In the genomic region with DNA sequence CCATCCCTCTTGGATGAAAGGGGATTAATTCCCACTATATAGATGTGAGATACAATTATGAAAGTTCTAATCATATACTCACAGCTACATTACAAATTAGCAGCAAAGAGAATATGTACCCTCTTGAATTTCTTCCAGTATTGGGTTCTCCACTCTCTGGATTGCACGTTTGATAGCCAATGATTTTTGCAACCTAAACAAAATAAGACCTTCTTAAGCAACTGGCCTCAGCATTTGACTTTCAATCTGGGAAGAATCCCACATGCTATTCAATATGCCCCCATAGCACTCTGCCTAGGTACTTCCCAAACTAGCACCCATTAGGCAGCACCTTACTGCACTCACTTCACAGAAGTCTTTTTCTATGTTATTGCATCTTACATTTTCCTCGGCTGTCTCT, we compare ENCODE assay signal across 22 cellular contexts.
"Had no signal": no experiment of that assay in that cellular context is flagged by ENCODE, and none has a peak within 500 bp of the region (broad histone marks: within the 10 kb centered on the region; RNA-seq: fewer than 3 reads in every experiment).

No MANE protein-coding gene starts in this region.

- H3K4me3 ChIP-seq: left ventricle myocardium inferior, ovary, right atrium auricular region, skin epidermis, stomach, testis, thyroid gland, transverse colon, upper lobe of left lung, vagina had no signal

- H3K4me1 ChIP-seq: testis, thyroid gland had no signal

- H3K27ac ChIP-seq: ovary, right atrium auricular region, stomach, testis, thyroid gland, transverse colon, upper lobe of left lung, vagina had no signal

- H3K9me3 ChIP-seq: left ventricle myocardium inferior, ovary, right atrium auricular region, stomach, testis, thyroid gland, transverse colon, upper lobe of left lung, vagina had no signal

- DNase-seq: immature natural killer cell; left ventricle myocardium inferior; mesenchymal stem cell; naive B cell; natural killer cell; nephron progenitor cell; ovary; stimulated activated CD4-positive, alpha-beta T cell treated with anti-CD3 and anti-CD28 coated beads, Interleukin-12 subunit alpha, Interleukin-12 subunit beta, amount 100 ng/mL, for 4 hours; stimulated activated CD4-positive, alpha-beta T cell treated with anti-CD3 and anti-CD28 coated beads, Interleukin-15, amount 100 ng/mL, for 24 hours; stimulated activated CD4-positive, alpha-beta T cell treated with anti-CD3 and anti-CD28 coated beads, Interleukin-2, amount 100 ng/mL, for 24 hours; stimulated activated CD4-positive, alpha-beta T cell treated with anti-CD3 and anti-CD28 coated beads, Interleukin-4, amount 100 ng/mL, for 1 hour; stimulated activated naive B cell treated with anti-CD40 and anti-IgM and Interleukin-4, amounts not matched to agents 10 μg/mL and 1 μg/mL and 100 μg/mL, for 72 hours; stimulated activated naive CD8-positive, alpha-beta T cell treated with anti-CD3 and anti-CD28 coated beads, Interleukin-15, Interleukin-2, amounts not matched to agents 100 U/mL and 50 U/mL, for 24 hours; testis; transverse colon; upper lobe of left lung had no signal

- H3K27me3 ChIP-seq: ovary, right atrium auricular region, stomach, testis, thyroid gland, transverse colon, upper lobe of left lung, vagina had no signal

- ATAC-seq: natural killer cell; stimulated activated naive B cell treated with anti-CD40 and anti-IgM and Interleukin-4, amounts not matched to agents 10 μg/mL and 1 μg/mL and 100 μg/mL, for 72 hours; stimulated activated naive CD8-positive, alpha-beta T cell treated with anti-CD3 and anti-CD28 coated beads, Interleukin-15, Interleukin-2, amounts not matched to agents 100 U/mL and 50 U/mL, for 24 hours had no signal

- FAIRE-seq: islet of Langerhans had no signal

- H3K36me3 ChIP-seq: left ventricle myocardium inferior, ovary, right atrium auricular region, stomach, thyroid gland, transverse colon, upper lobe of left lung, vagina had no signal
